In the genomic region with DNA sequence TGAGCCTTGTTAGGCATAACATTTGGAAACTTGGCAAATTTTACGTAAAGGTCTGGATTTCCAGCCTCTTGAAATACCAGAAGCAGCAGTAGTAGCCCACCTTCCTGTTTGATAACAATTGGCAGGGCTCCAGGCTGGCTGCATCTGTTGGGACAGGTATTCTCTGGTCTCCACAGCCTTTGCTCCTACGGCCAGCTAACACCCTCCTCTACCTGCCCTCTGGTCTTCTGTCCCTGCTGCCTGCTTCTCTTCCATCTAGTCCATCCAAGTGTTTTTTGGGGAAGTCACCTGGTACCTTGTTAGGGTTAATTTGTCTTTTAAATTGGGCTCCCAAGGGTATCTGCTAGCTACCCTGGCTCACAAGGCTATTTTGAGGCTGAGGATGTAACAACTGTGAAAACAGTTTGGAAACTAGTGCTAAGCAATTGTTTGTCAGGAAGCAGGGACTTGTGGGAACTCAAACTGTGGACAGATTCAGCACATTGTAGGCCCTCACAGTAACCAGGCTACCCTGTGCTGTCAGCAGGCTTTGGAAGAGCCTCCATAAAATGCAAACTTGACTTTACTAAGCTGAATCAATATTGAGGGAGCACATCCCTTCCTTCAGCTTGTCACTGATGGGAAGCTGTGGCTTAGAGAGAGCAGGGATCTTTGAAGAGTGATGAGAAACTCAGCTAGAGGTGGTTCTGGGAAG, we compare ENCODE assay signal across 1 cellular context.
TF ChIP-seq lines count a peak whose summit lies in the region.

No MANE protein-coding gene starts in this region.

TF ChIP-seq in H1, 55 proteins besides CTCF, POLR2A, EP300 and RAD21:
- TF ChIP-seq GABPA (IDR thresholded peaks at IDR 0.05; ENCODE audit: borderline replicate concordance, insufficient read depth, low read length) (no peak), POLR2AphosphoS5 (IDR thresholded peaks at IDR 0.05; ENCODE audit: low read depth, low read length) (peak; percentile 72), FOSL1 (IDR thresholded peaks at IDR 0.05; ENCODE audit: insufficient read depth, low read depth, low read length) (no peak)
- TF ChIP-seq, protein P1, sequence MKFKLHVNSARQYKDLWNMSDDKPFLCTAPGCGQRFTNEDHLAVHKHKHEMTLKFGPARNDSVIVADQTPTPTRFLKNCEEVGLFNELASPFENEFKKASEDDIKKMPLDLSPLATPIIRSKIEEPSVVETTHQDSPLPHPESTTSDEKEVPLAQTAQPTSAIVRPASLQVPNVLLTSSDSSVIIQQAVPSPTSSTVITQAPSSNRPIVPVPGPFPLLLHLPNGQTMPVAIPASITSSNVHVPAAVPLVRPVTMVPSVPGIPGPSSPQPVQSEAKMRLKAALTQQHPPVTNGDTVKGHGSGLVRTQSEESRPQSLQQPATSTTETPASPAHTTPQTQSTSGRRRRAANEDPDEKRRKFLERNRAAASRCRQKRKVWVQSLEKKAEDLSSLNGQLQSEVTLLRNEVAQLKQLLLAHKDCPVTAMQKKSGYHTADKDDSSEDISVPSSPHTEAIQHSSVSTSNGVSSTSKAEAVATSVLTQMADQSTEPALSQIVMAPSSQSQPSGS (IDR thresholded peaks at IDR 0.05; ENCODE audit: low read length) = peak; percentile 53; the same call in 1 of the 2 replicates
